Comparison of ENCODE assay signal across 28 cellular contexts in genomic region chr18:22579271-22579670, GRCh38.
"Had no signal": no experiment of that assay in that cellular context is flagged by ENCODE, and none has a peak within 500 bp of the region (broad histone marks: within the 10 kb centered on the region; RNA-seq: fewer than 3 reads in every experiment).

No MANE protein-coding gene starts in this region.

- H3K4me3 ChIP-seq: left ventricle myocardium inferior, lung, neural progenitor cell, pancreas, prostate gland, skin epidermis, stomach, testis, thyroid gland, transverse colon, upper lobe of left lung, vagina had no signal

- H3K27ac Mint-ChIP-seq: mesothelial cell of epicardium; naive B cell; natural killer cell; nephron progenitor cell; neural progenitor cell; stimulated activated naive B cell treated with anti-CD40 and anti-IgM and Interleukin-4, amounts not matched to agents 10 μg/mL and 1 μg/mL and 100 μg/mL, for 72 hours had no signal

- H3K9ac ChIP-seq: neural progenitor cell had no signal

- H2AFZ ChIP-seq: neural progenitor cell had no signal

- ATAC-seq: natural killer cell; pancreas; right cardiac atrium; sciatic nerve; stimulated activated naive B cell treated with anti-CD40 and anti-IgM and Interleukin-4, amounts not matched to agents 10 μg/mL and 1 μg/mL and 100 μg/mL, for 72 hours; stimulated activated naive CD8-positive, alpha-beta T cell treated with anti-CD3 and anti-CD28 coated beads, Interleukin-15, Interleukin-2, amounts not matched to agents 100 U/mL and 50 U/mL, for 24 hours had no signal

- H3K9me3 ChIP-seq: left ventricle myocardium inferior, pancreas, prostate gland, stomach, testis, thyroid gland, transverse colon, upper lobe of left lung, vagina had no signal

- H3K4me1 ChIP-seq: left ventricle myocardium inferior, neural progenitor cell, pancreas, prostate gland, stomach, testis, thyroid gland, transverse colon, upper lobe of left lung, vagina had no signal

- FAIRE-seq: pancreas had no signal

- H3K27ac ChIP-seq: left ventricle myocardium inferior, neural progenitor cell, pancreas, prostate gland, skin epidermis, stomach, testis, thyroid gland, transverse colon, upper lobe of left lung, vagina had no signal

- H3K36me3 ChIP-seq: left ventricle myocardium inferior, neural progenitor cell, pancreas, prostate gland, stomach, thyroid gland, transverse colon, upper lobe of left lung, vagina had no signal

- H3K4me2 ChIP-seq: neural progenitor cell had no signal

- H3K36me3 Mint-ChIP-seq: mesothelial cell of epicardium; naive B cell; natural killer cell; neural progenitor cell; stimulated activated naive B cell treated with anti-CD40 and anti-IgM and Interleukin-4, amounts not matched to agents 10 μg/mL and 1 μg/mL and 100 μg/mL, for 72 hours had no signal

- H3K4me3 Mint-ChIP-seq: mesothelial cell of epicardium; natural killer cell; nephron progenitor cell; neural progenitor cell; stimulated activated naive B cell treated with anti-CD40 and anti-IgM and Interleukin-4, amounts not matched to agents 10 μg/mL and 1 μg/mL and 100 μg/mL, for 72 hours had no signal

- H3K9me3 Mint-ChIP-seq: natural killer cell had no signal

- DNase-seq: islet precursor cell; left ventricle myocardium inferior; mesendoderm; naive B cell; natural killer cell; nephron progenitor cell; pancreas; posterior cingulate gyrus; retina; right cardiac atrium; stimulated activated CD4-positive, alpha-beta T cell treated with anti-CD3 and anti-CD28 coated beads, Interleukin-12 subunit alpha, Interleukin-12 subunit beta, amount 100 ng/mL, for 4 hours; stimulated activated CD4-positive, alpha-beta T cell treated with anti-CD3 and anti-CD28 coated beads, Interleukin-15, amount 100 ng/mL, for 24 hours; stimulated activated CD4-positive, alpha-beta T cell treated with anti-CD3 and anti-CD28 coated beads, Interleukin-2, amount 100 ng/mL, for 24 hours; stimulated activated CD4-positive, alpha-beta T cell treated with anti-CD3 and anti-CD28 coated beads, Interleukin-4, amount 100 ng/mL, for 1 hour; stimulated activated naive B cell treated with anti-CD40 and anti-IgM and Interleukin-4, amounts not matched to agents 10 μg/mL and 1 μg/mL and 100 μg/mL, for 72 hours; stimulated activated naive CD8-positive, alpha-beta T cell treated with anti-CD3 and anti-CD28 coated beads, Interleukin-15, Interleukin-2, amounts not matched to agents 100 U/mL and 50 U/mL, for 24 hours; stomach; testis; thyroid gland; transverse colon had no signal

- H3K4me1 Mint-ChIP-seq: naive B cell; natural killer cell; nephron progenitor cell; neural progenitor cell; stimulated activated naive B cell treated with anti-CD40 and anti-IgM and Interleukin-4, amounts not matched to agents 10 μg/mL and 1 μg/mL and 100 μg/mL, for 72 hours had no signal

- H3K27me3 ChIP-seq: neural progenitor cell, pancreas, stomach, testis, thyroid gland, transverse colon, upper lobe of left lung, vagina had no signal
